Comparison of ENCODE assay signal across 15 cellular contexts in the genomic region with DNA sequence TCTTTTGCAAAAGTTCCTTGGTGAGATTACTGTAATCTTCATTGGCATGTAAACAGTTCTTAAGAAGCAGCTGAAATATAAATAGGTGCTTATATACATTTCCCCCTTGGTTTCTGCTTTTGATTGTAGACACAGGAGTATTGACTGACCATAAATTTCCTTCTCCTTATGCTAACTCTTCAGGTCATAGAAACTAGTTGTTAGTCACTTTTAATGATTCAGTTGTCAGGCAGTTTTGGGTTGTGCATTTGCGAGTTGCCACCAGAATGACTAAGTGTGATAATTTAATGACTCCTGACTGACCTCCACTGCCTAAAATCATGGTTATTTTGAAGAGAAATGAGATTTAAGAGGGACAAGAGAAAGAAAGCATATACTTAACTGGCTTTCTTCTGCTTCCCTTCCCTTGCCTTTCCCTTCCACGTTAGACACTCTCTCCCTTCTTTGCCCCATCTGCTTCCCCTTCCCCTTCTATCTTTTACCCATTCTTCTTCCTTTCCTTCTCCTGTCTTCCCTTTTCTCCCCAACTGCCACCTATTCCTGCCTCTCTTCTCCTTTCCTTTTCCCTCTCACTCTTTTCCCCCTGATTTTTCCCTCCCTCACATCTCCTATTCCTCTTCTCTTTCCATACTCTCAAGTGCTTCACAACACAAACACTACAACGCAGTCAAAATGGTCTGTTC. TPM values are rescaled to one million over a fixed set of nuclear protein-coding genes. Genes with fewer than 3 reads are reported as not detected.
A peak's percentile ranks its signal among the peaks of the same experiment; 100 is the strongest.
DNase-seq lines count a peak whose midpoint lies in the region; ATAC-seq lines count a peak whose summit lies in the region.
"Had no signal": no experiment of that assay in that cellular context is flagged by ENCODE, and none has a peak within 500 bp of the region (broad histone marks: within the 10 kb centered on the region; RNA-seq: fewer than 3 reads in every experiment).

No MANE protein-coding gene starts in this region.

- no peak for ATAC-seq in memory B cell (ENCODE audit: low read depth)
- no peak for ATAC-seq in GM19324 (IDR thresholded peaks at IDR 0.05; ENCODE audit: low FRiP score, unreplicated experiment)
- ATAC-seq: naive thymus-derived CD8-positive, alpha-beta T cell had no signal

- peaks cover 7% of the 10 kb centered on the region for H3K4me1 Mint-ChIP-seq in memory B cell
- peaks cover 0 to 11% of the 10 kb centered on the region in 2 donors for H3K4me1 Mint-ChIP-seq in immature natural killer cell

- H3K27me3 Mint-ChIP-seq in memory B cell = no peaks in the 10 kb centered on the region
- peaks cover 0 to 2% (median 0%) of the 10 kb centered on the region in 3 donors for H3K27me3 Mint-ChIP-seq in immature natural killer cell (ENCODE audit: low read depth in 3 of 3)
- H3K27me3 Mint-ChIP-seq: naive thymus-derived CD8-positive, alpha-beta T cell had no signal

- H3K36me3 Mint-ChIP-seq in memory B cell = peaks cover 23% of the 10 kb centered on the region
- peaks cover 26 to 45% (median 29%) of the 10 kb centered on the region in 3 donors for H3K36me3 Mint-ChIP-seq in immature natural killer cell

- peak overlapping the region; percentile 49 for H3K27ac Mint-ChIP-seq in memory B cell
- peak overlapping the region in 3 of 6 donors; percentile 18 to 28 (median 20) for H3K27ac Mint-ChIP-seq in immature natural killer cell

- H3K9me3 Mint-ChIP-seq in memory B cell (no peaks in the 10 kb centered on the region), immature natural killer cell (no peaks in the 10 kb centered on the region)
- H3K9me3 Mint-ChIP-seq: naive thymus-derived CD8-positive, alpha-beta T cell had no signal

- no peak overlapping the region for H3K4me3 Mint-ChIP-seq in memory B cell
- no peak overlapping the region for H3K4me3 Mint-ChIP-seq in immature natural killer cell
- H3K4me3 Mint-ChIP-seq: naive thymus-derived CD8-positive, alpha-beta T cell had no signal

- peak; percentile 17 for DNase-seq in NCI-H2227 treated with DMSO at 0.1 percent for 48 hours (lab: John Stamatoyannopoulos, UW)
- DNase-seq in NCI-H2227 (lab: John Stamatoyannopoulos, UW; ENCODE audit: unreplicated experiment) = no peak
- peak; percentile 12 for DNase-seq in HPDE6-E6E7 (ENCODE audit: extremely low spot score)
- DNase-seq in amniotic epithelial cell (ENCODE audit: low read depth) = peak; percentile 36
- DNase-seq in memory B cell (ENCODE audit: low spot score in 2 of 2) = no peak
- no peak for DNase-seq in immature natural killer cell
- DNase-seq in NCI-H82 treated with DMSO at 0.1 percent for 48 hours (lab: John Stamatoyannopoulos, UW; ENCODE audit: unreplicated experiment) = no peak
- DNase-seq: cerebellar nuclear complex; COR-L47; foreskin fibroblast; kidney glomerular epithelial cell; MM.1S; naive thymus-derived CD8-positive, alpha-beta T cell; NCI-H2171 treated with DMSO at 0.1 percent for 48 hours had no signal

RNA-seq across cellular contexts. Expression of gene ZMPSTE24, which starts 12.3 kb away (rescaled TPM):
- 10 to 100 TPM; 34.3 to 47.6 (median 41.0) TPM for polyA plus RNA-seq in immature natural killer cell

RNA-seq across cellular contexts. Expression of gene TMCO2, which starts 22.6 kb away (rescaled TPM):
- polyA plus RNA-seq in immature natural killer cell = not detected
- polyA plus RNA-seq: naive thymus-derived CD8-positive, alpha-beta T cell had no signal

RNA-seq across cellular contexts. Expression of gene COL9A2, which starts 46.8 kb away (rescaled TPM):
- polyA plus RNA-seq in immature natural killer cell = 1 to 10 TPM in 2 of 3 donors, not detected in 1; 1.8 to 2.2 TPM

Comparison
In these comparisons a context has a peak if more than half of its experiments do, and no peak if none do; other contexts are left out.
1. DNase-seq: peak in NCI-H2227 treated with DMSO at 0.1 percent for 48 hours (single experiment), HPDE6-E6E7 (single experiment) and amniotic epithelial cell (single experiment); none in NCI-H2227 (single experiment), memory B cell (0 of 2), immature natural killer cell (0 of 3) and NCI-H82 treated with DMSO at 0.1 percent for 48 hours (single experiment).